ENCODE assay signal across 1 cellular context in genomic region chr19:11539495-11540365, GRCh38.
A peak's percentile ranks its signal among the peaks of the same experiment; 100 is the strongest.
TF ChIP-seq lines count a peak whose summit lies in the region.

No MANE protein-coding gene starts in this region.

TF ChIP-seq in GM12878, 131 proteins besides CTCF, POLR2A, EP300 and RAD21:
- TF ChIP-seq YBX1 (IDR thresholded peaks at IDR 0.05): no peak
- peak; percentile 72 to 85 for TF ChIP-seq SRF (IDR thresholded peaks at IDR 0.05; ENCODE audit: low read depth in 2 of 2, low read length in 2 of 2)
